Comparison of ENCODE assay signal across 22 cellular contexts in the genomic region with DNA sequence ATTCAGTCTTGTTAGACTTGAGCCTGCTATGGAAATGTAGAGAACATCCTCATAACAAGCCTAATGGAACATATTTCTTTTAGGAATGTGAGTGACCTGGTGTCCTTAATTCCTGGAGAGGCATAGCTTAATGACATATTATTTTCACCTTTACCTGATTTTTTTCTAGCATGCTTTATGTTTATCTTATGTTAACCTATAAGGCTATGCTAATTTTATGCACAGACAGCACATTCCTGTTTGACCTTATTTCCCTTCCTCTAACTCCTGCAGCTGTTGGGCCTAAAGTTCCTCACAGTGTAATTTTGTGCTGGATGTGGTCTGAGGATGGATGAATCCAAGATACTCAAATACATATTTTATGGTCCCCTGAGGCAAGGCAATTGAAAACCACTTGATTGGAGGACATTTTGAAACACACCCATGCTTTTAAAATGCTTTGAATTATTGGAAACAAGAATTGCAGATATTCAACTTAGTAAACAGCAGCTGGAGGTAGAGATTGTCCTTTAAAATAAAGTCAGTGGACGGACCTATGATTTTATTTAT.
DNase-seq lines count a peak whose midpoint lies in the region; ATAC-seq, FAIRE-seq and TF ChIP-seq lines count a peak whose summit lies in the region.
"Had no signal": no experiment of that assay in that cellular context is flagged by ENCODE, and none has a peak within 500 bp of the region (broad histone marks: within the 10 kb centered on the region; RNA-seq: fewer than 3 reads in every experiment).

No MANE protein-coding gene starts in this region.

- H3K4me3 ChIP-seq in A673 (ENCODE audit: low read depth, low read length, poor library complexity, severe bottlenecking): no peak overlapping the region
- H3K4me3 ChIP-seq in pancreas: no peak overlapping the region
- H3K4me3 ChIP-seq: SJSA1 had no signal

- peak overlapping the region; percentile 7; the same call in 1 of the 2 replicates for H3K9ac ChIP-seq in ES-I3 (ENCODE audit: low read depth, low read length)

- no peak overlapping the region for H3K4me3 Mint-ChIP-seq in endothelial cell (ENCODE audit: unreplicated experiment)
- H3K4me3 Mint-ChIP-seq: B cell, CD14-positive monocyte had no signal

- intact Hi-C loops in A673 (cut with micrococcal nuclease; ENCODE audit: unreplicated experiment) (no loop called here), pancreas (cut with DNase I) (no loop called here)

- H3K27me3 Mint-ChIP-seq in endothelial cell (ENCODE audit: unreplicated experiment): peaks cover 8% of the 10 kb centered on the region

- CTCF ChIA-PET in A673 (lab: Charles Lee): no interaction called here

- TF ChIP-seq CTCF in endothelial cell (IDR thresholded peaks at IDR 0.05; ENCODE audit: unreplicated experiment) (no peak), A673 (conservative IDR thresholded peaks at IDR 0.05; ENCODE audit: low read depth, low read length) (no peak), pancreas (IDR thresholded peaks at IDR 0.05) (no peak)

- H3K27ac Mint-ChIP-seq in endothelial cell (ENCODE audit: unreplicated experiment): peak overlapping the region; percentile 98
- H3K27ac Mint-ChIP-seq: B cell, CD14-positive monocyte had no signal

- H3K9me3 ChIP-seq in ES-I3 (ENCODE audit: control insufficient read depth, insufficient read depth, low read length) (no peaks in the 10 kb centered on the region), A673 (ENCODE audit: low read depth, low read length, poor library complexity, severe bottlenecking) (no peaks in the 10 kb centered on the region), pancreas (no peaks in the 10 kb centered on the region)
- H3K9me3 ChIP-seq: SJSA1 had no signal

- DNase-seq in LHCN-M2 (ENCODE audit: low read depth): peak; percentile 19
- DNase-seq in endothelial cell (ENCODE audit: low spot score): no peak
- peak; percentile 26 for DNase-seq in myocyte (ENCODE audit: low read depth)
- no peak for DNase-seq in A673 (ENCODE audit: low spot score)
- no peak for DNase-seq in pancreas
- DNase-seq in NCI-H82 treated with DMSO at 0.1 percent for 48 hours (lab: John Stamatoyannopoulos, UW; ENCODE audit: unreplicated experiment): no peak
- DNase-seq: GDM1, IMR-90, MV-4-11, NCI-H1105 treated with DMSO at 0.1 percent for 48 hours, NCI-H2081, NCI-H2171, NCI-H526, OCI-M1 had no signal

- POLR2A ChIA-PET in A673 (lab: Charles Lee; ENCODE audit: low non-redundant PET): no interaction called here

- peaks cover 54% of the 10 kb centered on the region for H3K4me1 Mint-ChIP-seq in endothelial cell (ENCODE audit: unreplicated experiment)
- H3K4me1 Mint-ChIP-seq: B cell, CD14-positive monocyte had no signal

- 72 to 87% methylated on average over 1 of the region's 1 CpG for WGBS in pancreas, 2 donors

- ATAC-seq in pancreas (no peak), HG02938 (IDR thresholded peaks at IDR 0.05; ENCODE audit: unreplicated experiment) (no peak)

- H3K36me3 ChIP-seq in ES-I3 (ENCODE audit: insufficient read depth, low read length): no peaks in the 10 kb centered on the region
- no peaks in the 10 kb centered on the region for H3K36me3 ChIP-seq in A673 (ENCODE audit: insufficient read depth, low read length, poor library complexity, severe bottlenecking)
- H3K36me3 ChIP-seq in pancreas: no peaks in the 10 kb centered on the region
- H3K36me3 ChIP-seq: SJSA1 had no signal

- BruUV-seq in A673 (replicated peaks; lab: Mats Ljungman, UMichigan): no TSS peak

- no peak for FAIRE-seq in pancreas (lab: Jason Lieb, UNC)
- FAIRE-seq: H54, RCC 7860 had no signal

- H3K4me1 ChIP-seq in ES-I3 (ENCODE audit: insufficient read depth, low read length): peaks cover 50% of the 10 kb centered on the region
- peaks cover 18% of the 10 kb centered on the region for H3K4me1 ChIP-seq in A673 (ENCODE audit: insufficient read depth, low read length, poor library complexity, severe bottlenecking)
- no peaks in the 10 kb centered on the region for H3K4me1 ChIP-seq in pancreas

- peaks cover 4% of the 10 kb centered on the region for H3K36me3 Mint-ChIP-seq in endothelial cell (ENCODE audit: low read depth, unreplicated experiment)
- H3K36me3 Mint-ChIP-seq: CD14-positive monocyte had no signal

- H3K27me3 ChIP-seq in A673 (replicated peaks; ENCODE audit: insufficient read depth, low read depth, low read length, poor library complexity): no peaks in the 10 kb centered on the region
- no peaks in the 10 kb centered on the region for H3K27me3 ChIP-seq in pancreas
- H3K27me3 ChIP-seq: SJSA1 had no signal

- H3K27ac ChIP-seq in A673 (ENCODE audit: low read depth, low read length, poor library complexity, severe bottlenecking) (no peak overlapping the region), pancreas (no peak overlapping the region)
- H3K27ac ChIP-seq: HL-60, SJSA1 had no signal

- H3K9me3 Mint-ChIP-seq in endothelial cell (ENCODE audit: unreplicated experiment): no peaks in the 10 kb centered on the region

Comparison
In these comparisons a context has a peak if more than half of its experiments do, and no peak if none do; other contexts are left out.
1. DNase-seq: peak in LHCN-M2 (single experiment) and myocyte (single experiment); none in endothelial cell (single experiment), A673 (single experiment), pancreas (0 of 6) and NCI-H82 treated with DMSO at 0.1 percent for 48 hours (single experiment).